ENCODE assay signal across 18 cellular contexts in genomic region chr12:98744692-98745091, GRCh38.
DNase-seq lines count a peak whose midpoint lies in the region; ATAC-seq and TF ChIP-seq lines count a peak whose summit lies in the region.
"Had no signal": no experiment of that assay in that cellular context is flagged by ENCODE, and none has a peak within 500 bp of the region (broad histone marks: within the 10 kb centered on the region; RNA-seq: fewer than 3 reads in every experiment).

No MANE protein-coding gene starts in this region.

- peaks cover 3% of the 10 kb centered on the region for H3K4me1 ChIP-seq in osteoblast (ENCODE audit: insufficient read depth, low read length)
- H3K4me1 ChIP-seq: BE2C had no signal

- ATAC-seq in HG02623 (IDR thresholded peaks at IDR 0.05; ENCODE audit: unreplicated experiment): no peak

- peak overlapping the region; percentile 40 for H3K4me3 Mint-ChIP-seq in activated T-helper 2 cell treated with anti-CD3 and anti-CD28 coated beads, Interferon-gamma antibody, Interleukin-2, Interleukin-4, amounts not matched to agents 10 μg/mL and 5 μg/mL and 100 μg/mL, durations not matched to agents 14 hours and 24 hours and 36 hours (ENCODE audit: low read depth)

- H2AFZ ChIP-seq in osteoblast (ENCODE audit: low read length): no peak overlapping the region
- H2AFZ ChIP-seq: hepatocyte had no signal

- H3K9me3 Mint-ChIP-seq in activated T-helper 2 cell treated with anti-CD3 and anti-CD28 coated beads, Interferon-gamma antibody, Interleukin-2, Interleukin-4, amounts not matched to agents 10 μg/mL and 5 μg/mL and 100 μg/mL, durations not matched to agents 14 hours and 24 hours and 36 hours: no peaks in the 10 kb centered on the region
- H3K9me3 Mint-ChIP-seq: activated naive CD4-positive, alpha-beta T cell treated with anti-CD3 and anti-CD28 coated beads, Interleukin-2, amount 50 U/mL, for 24 hours; WTC11 had no signal

- in situ Hi-C loops in brain microvascular endothelial cell (cut with HindIII; ENCODE audit: low pct_ligation_motif_present, low sequenced_read_pairs): no loop called here

- H3K79me2 ChIP-seq in osteoblast (ENCODE audit: insufficient read depth, low read length): no peaks in the 10 kb centered on the region
- H3K79me2 ChIP-seq: hepatocyte had no signal

- no peak overlapping the region for H3K27ac Mint-ChIP-seq in activated T-helper 2 cell treated with anti-CD3 and anti-CD28 coated beads, Interferon-gamma antibody, Interleukin-2, Interleukin-4, amounts not matched to agents 10 μg/mL and 5 μg/mL and 100 μg/mL, durations not matched to agents 14 hours and 24 hours and 36 hours
- H3K27ac Mint-ChIP-seq: activated naive CD4-positive, alpha-beta T cell treated with anti-CD3 and anti-CD28 coated beads, Interleukin-2, amount 50 U/mL, for 24 hours; WTC11 had no signal

- H3K27ac ChIP-seq in osteoblast (ENCODE audit: low read depth, low read length) (no peak overlapping the region), brain microvascular endothelial cell (no peak overlapping the region)
- H3K27ac ChIP-seq: 22Rv1, hepatocyte, KMS-11 had no signal

- intact Hi-C loops in activated T-helper 2 cell treated with anti-CD3 and anti-CD28 coated beads, Interferon-gamma antibody, Interleukin-2, Interleukin-4, amounts not matched to agents 10 μg/mL and 5 μg/mL and 100 μg/mL, durations not matched to agents 14 hours and 24 hours and 36 hours (cut with micrococcal nuclease): loop anchor here (5.0 kb wide), 3 partner anchors 87 to 242 kb away; partner anchors contain the start of gene SLC25A3

- no peaks in the 10 kb centered on the region for H4K20me1 ChIP-seq in osteoblast (ENCODE audit: insufficient read depth, low read length)

- H3K4me2 ChIP-seq in osteoblast (ENCODE audit: insufficient read depth, low read length): no peak overlapping the region
- H3K4me2 ChIP-seq: KMS-11 had no signal

- DNase-seq in DMS79 treated with DMSO at 0.1 percent for 48 hours (lab: John Stamatoyannopoulos, UW) (peak; percentile 17), DMS79 (lab: John Stamatoyannopoulos, UW) (no peak), osteoblast (ENCODE audit: insufficient read length, low spot score, missing footprints) (peak; percentile 80), brain microvascular endothelial cell (no peak)
- peak; percentile 15 for DNase-seq in stimulated activated CD4-positive, alpha-beta T cell treated with anti-CD3 and anti-CD28 coated beads, Interleukin-15, amount 100 ng/mL, for 24 hours
- no peak for DNase-seq in stimulated activated CD4-positive, alpha-beta T cell treated with anti-CD3 and anti-CD28 coated beads, Interleukin-1b, Interleukin-23, amount 100 ng/mL, for 48 hours
- no peak for DNase-seq in activated T-helper 2 cell treated with anti-CD3 and anti-CD28 coated beads, Interferon-gamma antibody, Interleukin-2, Interleukin-4, amounts not matched to agents 10 μg/mL and 5 μg/mL and 100 μg/mL, durations not matched to agents 14 hours and 24 hours and 36 hours (ENCODE audit: low spot score)
- DNase-seq: BE2C, HCEC 1CT, NCI-H187 treated with DMSO at 0.1 percent for 48 hours, NCI-H748 treated with DMSO at 0.1 percent for 48 hours, SHP77 treated with DMSO at 0.1 percent for 48 hours had no signal

- peaks cover 47% of the 10 kb centered on the region for H3K4me1 Mint-ChIP-seq in activated T-helper 2 cell treated with anti-CD3 and anti-CD28 coated beads, Interferon-gamma antibody, Interleukin-2, Interleukin-4, amounts not matched to agents 10 μg/mL and 5 μg/mL and 100 μg/mL, durations not matched to agents 14 hours and 24 hours and 36 hours (ENCODE audit: low read depth)

- H3K4me3 ChIP-seq in osteoblast (ENCODE audit: insufficient read depth, low read length) (no peak overlapping the region), brain microvascular endothelial cell (ENCODE audit: low read depth, low read length) (no peak overlapping the region)
- H3K4me3 ChIP-seq: hepatocyte had no signal

- TF ChIP-seq CTCF in osteoblast (IDR thresholded peaks at IDR 0.05; ENCODE audit: extremely low read depth, low read depth, low read length) (no peak), brain microvascular endothelial cell (IDR thresholded peaks at IDR 0.05; ENCODE audit: low read depth, low read length, missing control alignments) (no peak)

- peaks cover 7% of the 10 kb centered on the region for H3K27me3 Mint-ChIP-seq in activated T-helper 2 cell treated with anti-CD3 and anti-CD28 coated beads, Interferon-gamma antibody, Interleukin-2, Interleukin-4, amounts not matched to agents 10 μg/mL and 5 μg/mL and 100 μg/mL, durations not matched to agents 14 hours and 24 hours and 36 hours (ENCODE audit: low read depth)

- H3K36me3 ChIP-seq in osteoblast (ENCODE audit: insufficient read depth, low read length) (no peaks in the 10 kb centered on the region), brain microvascular endothelial cell (replicated peaks) (no peaks in the 10 kb centered on the region)
- H3K36me3 ChIP-seq: BE2C had no signal

- H3K27me3 ChIP-seq in osteoblast (ENCODE audit: insufficient read depth, low read length) (peaks cover 11% of the 10 kb centered on the region), brain microvascular endothelial cell (replicated peaks) (no peaks in the 10 kb centered on the region)

- H3K36me3 Mint-ChIP-seq in activated T-helper 2 cell treated with anti-CD3 and anti-CD28 coated beads, Interferon-gamma antibody, Interleukin-2, Interleukin-4, amounts not matched to agents 10 μg/mL and 5 μg/mL and 100 μg/mL, durations not matched to agents 14 hours and 24 hours and 36 hours (ENCODE audit: low read depth): no peaks in the 10 kb centered on the region
- H3K36me3 Mint-ChIP-seq: activated naive CD4-positive, alpha-beta T cell treated with anti-CD3 and anti-CD28 coated beads, Interleukin-2, amount 50 U/mL, for 24 hours; WTC11 had no signal

- no peaks in the 10 kb centered on the region for H3K9me3 ChIP-seq in osteoblast (ENCODE audit: low read depth, low read length)
- H3K9me3 ChIP-seq: BE2C had no signal

Comparison
In these comparisons a context has a peak if more than half of its experiments do, and no peak if none do; other contexts are left out.
1. DNase-seq: peak in DMS79 treated with DMSO at 0.1 percent for 48 hours (single experiment), stimulated activated CD4-positive, alpha-beta T cell treated with anti-CD3 and anti-CD28 coated beads, Interleukin-15, amount 100 ng/mL, for 24 hours (single experiment) and osteoblast (single experiment); none in DMS79 (single experiment), stimulated activated CD4-positive, alpha-beta T cell treated with anti-CD3 and anti-CD28 coated beads, Interleukin-1b, Interleukin-23, amount 100 ng/mL, for 48 hours (single experiment), activated T-helper 2 cell treated with anti-CD3 and anti-CD28 coated beads, Interferon-gamma antibody, Interleukin-2, Interleukin-4, amounts not matched to agents 10 μg/mL and 5 μg/mL and 100 μg/mL, durations not matched to agents 14 hours and 24 hours and 36 hours (single experiment) and brain microvascular endothelial cell (single experiment).